ENCODE assay signal across 19 cellular contexts in genomic region chr9:31582071-31582470, GRCh38.
"Had no signal": no experiment of that assay in that cellular context is flagged by ENCODE, and none has a peak within 500 bp of the region (broad histone marks: within the 10 kb centered on the region; RNA-seq: fewer than 3 reads in every experiment).

No MANE protein-coding gene starts in this region.

- ATAC-seq: gastroesophageal sphincter; left cardiac atrium; left ventricle myocardium superior; pancreas; right lobe of liver; stimulated activated effector memory CD8-positive, alpha-beta T cell treated with anti-CD3 and anti-CD28 coated beads, Interleukin-12 subunit alpha, Interleukin-12 subunit beta, amount 100 ng/mL, for 72 hours; stimulated activated naive CD8-positive, alpha-beta T cell treated with anti-CD3 and anti-CD28 coated beads, Interleukin-15, Interleukin-2, amounts not matched to agents 100 U/mL and 50 U/mL, for 24 hours had no signal

- DNase-seq: effector memory CD4-positive, alpha-beta T cell; foreskin fibroblast; glutamatergic neuron; immature natural killer cell; kidney; left cardiac atrium; left ventricle myocardium superior; mesendoderm; naive B cell; occipital lobe; pancreas; retina; right lobe of liver; stimulated activated CD4-positive, alpha-beta T cell treated with anti-CD3 and anti-CD28 coated beads, Interleukin-4, amount 100 ng/mL, for 1 hour; stimulated activated CD8-positive, alpha-beta memory T cell treated with anti-CD3 and anti-CD28 coated beads, Interleukin-4, amount 100 ng/mL, for 48 hours; stimulated activated naive CD8-positive, alpha-beta T cell treated with anti-CD3 and anti-CD28 coated beads, Interleukin-15, Interleukin-2, amounts not matched to agents 100 U/mL and 50 U/mL, for 24 hours; thyroid gland had no signal
